2 cellular contexts compared by ENCODE assay signal in the genomic region with DNA sequence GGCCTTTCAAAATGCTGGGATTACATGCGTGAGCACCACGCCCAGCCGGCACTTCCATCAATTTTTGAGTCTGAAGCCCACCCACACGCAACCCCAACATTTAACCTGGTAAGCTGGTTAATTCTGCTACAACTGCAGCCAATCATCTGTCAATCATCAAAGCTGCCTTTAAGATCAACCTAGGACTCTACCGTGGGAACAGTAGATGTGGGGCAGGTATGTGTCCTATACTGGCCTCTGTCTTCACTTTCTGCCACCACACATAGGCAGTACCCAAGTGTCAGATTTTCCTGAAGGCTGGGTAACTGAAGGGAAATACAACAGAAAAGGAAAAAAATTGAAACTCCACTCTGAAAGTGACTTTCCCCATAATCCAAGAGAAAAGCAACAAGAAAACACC.
TF ChIP-seq lines count a peak whose summit lies in the region.

No MANE protein-coding gene starts in this region.

TF ChIP-seq in HEK293, 187 proteins besides CTCF, POLR2A, EP300 and RAD21:
- TF ChIP-seq, protein P1, sequence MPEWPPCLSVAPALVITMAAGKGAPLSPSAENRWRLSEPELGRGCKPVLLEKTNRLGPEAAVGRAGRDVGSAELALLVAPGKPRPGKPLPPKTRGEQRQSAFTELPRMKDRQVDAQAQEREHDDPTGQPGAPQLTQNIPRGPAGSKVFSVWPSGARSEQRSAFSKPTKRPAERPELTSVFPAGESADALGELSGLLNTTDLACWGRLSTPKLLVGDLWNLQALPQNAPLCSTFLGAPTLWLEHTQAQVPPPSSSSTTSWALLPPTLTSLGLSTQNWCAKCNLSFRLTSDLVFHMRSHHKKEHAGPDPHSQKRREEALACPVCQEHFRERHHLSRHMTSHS (tag by site-specific recombination; IDR thresholded peaks at IDR 0.05) = no peak
- peak; percentile 67; the same call in 1 of the 2 replicates for TF ChIP-seq PRDM1 (tag by site-specific recombination; IDR thresholded peaks at IDR 0.05)
- no peak for TF ChIP-seq GFI1B (tag by site-specific recombination; IDR thresholded peaks at IDR 0.05)
- TF ChIP-seq ZNF274 (IDR thresholded peaks at IDR 0.05; ENCODE audit: low read length) = no peak
- TF ChIP-seq ZNF274 (tag by site-specific recombination; IDR thresholded peaks at IDR 0.05; ENCODE audit: borderline replicate concordance) = no peak
- no peak for TF ChIP-seq ZNF561 (tag by site-specific recombination; IDR thresholded peaks at IDR 0.05; ENCODE audit: borderline replicate concordance)
- TF ChIP-seq OVOL3 (tag by site-specific recombination; IDR thresholded peaks at IDR 0.05) = no peak
- TF ChIP-seq YY1 (tag by site-specific recombination; IDR thresholded peaks at IDR 0.05) = no peak
- no peak for TF ChIP-seq KLF16 (tag by site-specific recombination; IDR thresholded peaks at IDR 0.05)
TF ChIP-seq in HEK293: peak in this region for 1.

TF ChIP-seq in GM12878, 131 proteins besides CTCF, POLR2A, EP300 and RAD21:
- TF ChIP-seq SPI1 (IDR thresholded peaks at IDR 0.05; ENCODE audit: borderline replicate concordance, insufficient read depth, low read depth, low read length) (no peak), SRF (IDR thresholded peaks at IDR 0.05; ENCODE audit: low read depth in 2 of 2, low read length in 2 of 2) (no peak), TCF12 (IDR thresholded peaks at IDR 0.05; ENCODE audit: low read depth, low read length) (no peak), TAF1 (IDR thresholded peaks at IDR 0.05; ENCODE audit: borderline replicate concordance, low read depth, low read length) (no peak)
- TF ChIP-seq, protein P2, sequence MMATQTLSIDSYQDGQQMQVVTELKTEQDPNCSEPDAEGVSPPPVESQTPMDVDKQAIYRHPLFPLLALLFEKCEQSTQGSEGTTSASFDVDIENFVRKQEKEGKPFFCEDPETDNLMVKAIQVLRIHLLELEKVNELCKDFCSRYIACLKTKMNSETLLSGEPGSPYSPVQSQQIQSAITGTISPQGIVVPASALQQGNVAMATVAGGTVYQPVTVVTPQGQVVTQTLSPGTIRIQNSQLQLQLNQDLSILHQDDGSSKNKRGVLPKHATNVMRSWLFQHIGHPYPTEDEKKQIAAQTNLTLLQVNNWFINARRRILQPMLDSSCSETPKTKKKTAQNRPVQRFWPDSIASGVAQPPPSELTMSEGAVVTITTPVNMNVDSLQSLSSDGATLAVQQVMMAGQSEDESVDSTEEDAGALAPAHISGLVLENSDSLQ (IDR thresholded peaks at IDR 0.05) = 0 out of 2 replicates have a peak, but pooled peaks have one; percentile 10
